ENCODE assay signal across 1 cellular context in the genomic region with DNA sequence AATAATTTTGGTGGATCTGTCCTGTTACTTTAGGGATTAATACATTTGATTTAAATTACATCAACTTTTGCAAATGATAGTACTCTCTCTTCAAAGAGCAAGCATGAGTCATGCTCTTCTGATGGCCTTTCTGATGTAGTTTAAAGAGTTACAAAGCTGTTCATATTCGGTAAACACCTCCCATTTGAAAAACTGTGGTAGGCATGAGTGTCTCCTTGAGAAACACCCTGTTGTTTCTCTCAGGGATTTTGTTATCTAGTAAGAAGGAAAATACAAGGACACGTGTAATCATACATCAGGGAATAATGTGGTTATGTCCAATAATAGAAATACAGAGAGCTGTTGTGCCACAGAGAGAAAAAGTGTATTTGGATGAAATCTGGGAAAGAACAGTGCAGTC.
TF ChIP-seq lines count a peak whose summit lies in the region.

No MANE protein-coding gene starts in this region.

TF ChIP-seq in IMR-90, 13 proteins besides CTCF, POLR2A, EP300 and RAD21:
- TF ChIP-seq, protein P1, sequence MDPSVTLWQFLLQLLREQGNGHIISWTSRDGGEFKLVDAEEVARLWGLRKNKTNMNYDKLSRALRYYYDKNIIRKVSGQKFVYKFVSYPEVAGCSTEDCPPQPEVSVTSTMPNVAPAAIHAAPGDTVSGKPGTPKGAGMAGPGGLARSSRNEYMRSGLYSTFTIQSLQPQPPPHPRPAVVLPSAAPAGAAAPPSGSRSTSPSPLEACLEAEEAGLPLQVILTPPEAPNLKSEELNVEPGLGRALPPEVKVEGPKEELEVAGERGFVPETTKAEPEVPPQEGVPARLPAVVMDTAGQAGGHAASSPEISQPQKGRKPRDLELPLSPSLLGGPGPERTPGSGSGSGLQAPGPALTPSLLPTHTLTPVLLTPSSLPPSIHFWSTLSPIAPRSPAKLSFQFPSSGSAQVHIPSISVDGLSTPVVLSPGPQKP (IDR thresholded peaks at IDR 0.05; ENCODE audit: borderline replicate concordance, low read depth, low read length): no peak
- TF ChIP-seq CHD1 (IDR thresholded peaks at IDR 0.05; ENCODE audit: low read depth, low read length) (no peak), FOS (IDR thresholded peaks at IDR 0.05; ENCODE audit: low read depth, low read length) (peak; percentile 21; the same call in 1 of the 2 replicates), MXI1 (IDR thresholded peaks at IDR 0.05; ENCODE audit: borderline replicate concordance, low read depth, low read length) (no peak), MAFK (IDR thresholded peaks at IDR 0.05; ENCODE audit: low read depth, low read length) (no peak), SMC3 (IDR thresholded peaks at IDR 0.05; ENCODE audit: low read depth, low read length) (no peak), CEBPB (IDR thresholded peaks at IDR 0.05; ENCODE audit: low read depth, low read length) (no peak), RFX5 (IDR thresholded peaks at IDR 0.05; ENCODE audit: low read depth, low read length) (no peak), NFE2L2 (IDR thresholded peaks at IDR 0.05; ENCODE audit: low read depth, low read length) (no peak)
